1 cellular context compared by ENCODE assay signal in the genomic region with DNA sequence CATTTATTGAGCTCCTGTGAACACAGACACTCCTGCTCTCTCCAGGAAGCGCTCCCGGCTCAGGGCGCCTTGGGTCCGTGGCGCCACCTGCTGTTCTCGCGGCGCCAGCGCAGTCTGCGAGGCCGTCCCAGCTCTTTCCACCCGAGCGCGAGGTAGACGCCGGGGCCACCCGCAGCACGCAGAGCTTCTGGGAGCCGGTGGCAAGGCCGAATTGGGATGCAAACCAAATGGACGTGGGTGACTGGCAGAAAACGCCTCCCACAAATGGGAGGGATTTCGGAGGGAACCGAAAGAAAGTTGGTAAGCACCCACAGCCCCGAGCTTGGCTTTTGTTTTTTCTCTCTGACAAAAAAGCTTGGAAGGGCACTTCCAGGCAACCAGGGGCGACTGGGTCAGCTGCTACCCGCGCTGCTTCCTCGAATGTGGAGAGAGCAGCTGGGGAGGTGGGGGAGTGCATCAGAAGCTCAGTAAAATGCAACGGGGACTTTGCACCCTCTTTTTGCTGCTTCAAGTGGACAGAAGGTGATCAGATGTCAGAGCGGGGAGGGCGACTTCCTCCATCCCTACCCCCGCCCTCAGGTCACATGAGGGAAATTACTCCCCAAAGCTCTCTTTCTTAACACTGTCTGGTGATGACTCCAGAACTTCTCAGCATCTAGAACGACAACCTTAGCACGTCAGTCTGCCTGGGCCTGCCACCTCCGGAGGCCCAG.
TF ChIP-seq lines count a peak whose summit lies in the region.

No MANE protein-coding gene starts in this region.

TF ChIP-seq in HepG2, 621 proteins besides CTCF, POLR2A, EP300 and RAD21 (continued from another document and continues in another):
- TF ChIP-seq, protein P1, sequence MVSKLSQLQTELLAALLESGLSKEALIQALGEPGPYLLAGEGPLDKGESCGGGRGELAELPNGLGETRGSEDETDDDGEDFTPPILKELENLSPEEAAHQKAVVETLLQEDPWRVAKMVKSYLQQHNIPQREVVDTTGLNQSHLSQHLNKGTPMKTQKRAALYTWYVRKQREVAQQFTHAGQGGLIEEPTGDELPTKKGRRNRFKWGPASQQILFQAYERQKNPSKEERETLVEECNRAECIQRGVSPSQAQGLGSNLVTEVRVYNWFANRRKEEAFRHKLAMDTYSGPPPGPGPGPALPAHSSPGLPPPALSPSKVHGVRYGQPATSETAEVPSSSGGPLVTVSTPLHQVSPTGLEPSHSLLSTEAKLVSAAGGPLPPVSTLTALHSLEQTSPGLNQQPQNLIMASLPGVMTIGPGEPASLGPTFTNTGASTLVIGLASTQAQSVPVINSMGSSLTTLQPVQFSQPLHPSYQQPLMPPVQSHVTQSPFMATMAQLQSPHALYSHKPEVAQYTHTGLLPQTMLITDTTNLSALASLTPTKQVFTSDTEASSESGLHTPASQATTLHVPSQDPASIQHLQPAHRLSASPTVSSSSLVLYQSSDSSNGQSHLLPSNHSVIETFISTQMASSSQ (IDR thresholded peaks at IDR 0.05; ENCODE audit: low read depth), result no peak
- TF ChIP-seq, protein P1 (CRISPR knock-in tag; IDR thresholded peaks at IDR 0.05; ENCODE audit: borderline replicate concordance), result peak; percentile 66
- peak; percentile 84 for TF ChIP-seq HNRNPLL (IDR thresholded peaks at IDR 0.05; ENCODE audit: low read depth, low read length, poor library complexity, severe bottlenecking)
- no peak for TF ChIP-seq ZNF333 (CRISPR knock-in tag; IDR thresholded peaks at IDR 0.05; ENCODE audit: borderline replicate concordance)
- TF ChIP-seq, protein P2, sequence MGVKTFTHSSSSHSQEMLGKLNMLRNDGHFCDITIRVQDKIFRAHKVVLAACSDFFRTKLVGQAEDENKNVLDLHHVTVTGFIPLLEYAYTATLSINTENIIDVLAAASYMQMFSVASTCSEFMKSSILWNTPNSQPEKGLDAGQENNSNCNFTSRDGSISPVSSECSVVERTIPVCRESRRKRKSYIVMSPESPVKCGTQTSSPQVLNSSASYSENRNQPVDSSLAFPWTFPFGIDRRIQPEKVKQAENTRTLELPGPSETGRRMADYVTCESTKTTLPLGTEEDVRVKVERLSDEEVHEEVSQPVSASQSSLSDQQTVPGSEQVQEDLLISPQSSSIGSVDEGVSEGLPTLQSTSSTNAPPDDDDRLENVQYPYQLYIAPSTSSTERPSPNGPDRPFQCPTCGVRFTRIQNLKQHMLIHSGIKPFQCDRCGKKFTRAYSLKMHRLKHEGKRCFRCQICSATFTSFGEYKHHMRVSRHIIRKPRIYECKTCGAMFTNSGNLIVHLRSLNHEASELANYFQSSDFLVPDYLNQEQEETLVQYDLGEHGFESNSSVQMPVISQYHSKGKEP (CRISPR knock-in tag; IDR thresholded peaks at IDR 0.05), result no peak
- no peak for TF ChIP-seq CENPT (CRISPR knock-in tag; IDR thresholded peaks at IDR 0.05; ENCODE audit: low read depth)
- TF ChIP-seq FOSL2 (CRISPR knock-in tag; IDR thresholded peaks at IDR 0.05), result peak; percentile 48
- TF ChIP-seq, protein P3, sequence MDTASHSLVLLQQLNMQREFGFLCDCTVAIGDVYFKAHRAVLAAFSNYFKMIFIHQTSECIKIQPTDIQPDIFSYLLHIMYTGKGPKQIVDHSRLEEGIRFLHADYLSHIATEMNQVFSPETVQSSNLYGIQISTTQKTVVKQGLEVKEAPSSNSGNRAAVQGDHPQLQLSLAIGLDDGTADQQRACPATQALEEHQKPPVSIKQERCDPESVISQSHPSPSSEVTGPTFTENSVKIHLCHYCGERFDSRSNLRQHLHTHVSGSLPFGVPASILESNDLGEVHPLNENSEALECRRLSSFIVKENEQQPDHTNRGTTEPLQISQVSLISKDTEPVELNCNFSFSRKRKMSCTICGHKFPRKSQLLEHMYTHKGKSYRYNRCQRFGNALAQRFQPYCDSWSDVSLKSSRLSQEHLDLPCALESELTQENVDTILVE (CRISPR knock-in tag; IDR thresholded peaks at IDR 0.05), result peak; percentile 63; the same call in 1 of the 2 replicates
- peak; percentile 68 for TF ChIP-seq FOXO1 (CRISPR knock-in tag; IDR thresholded peaks at IDR 0.05)
- peak; percentile 65 for TF ChIP-seq HNF4G (IDR thresholded peaks at IDR 0.05; ENCODE audit: borderline replicate concordance, low read depth, low read length)
- no peak for TF ChIP-seq HNF4G (CRISPR knock-in tag; IDR thresholded peaks at IDR 0.05; ENCODE audit: borderline replicate concordance, low read depth)
- TF ChIP-seq, protein P4, sequence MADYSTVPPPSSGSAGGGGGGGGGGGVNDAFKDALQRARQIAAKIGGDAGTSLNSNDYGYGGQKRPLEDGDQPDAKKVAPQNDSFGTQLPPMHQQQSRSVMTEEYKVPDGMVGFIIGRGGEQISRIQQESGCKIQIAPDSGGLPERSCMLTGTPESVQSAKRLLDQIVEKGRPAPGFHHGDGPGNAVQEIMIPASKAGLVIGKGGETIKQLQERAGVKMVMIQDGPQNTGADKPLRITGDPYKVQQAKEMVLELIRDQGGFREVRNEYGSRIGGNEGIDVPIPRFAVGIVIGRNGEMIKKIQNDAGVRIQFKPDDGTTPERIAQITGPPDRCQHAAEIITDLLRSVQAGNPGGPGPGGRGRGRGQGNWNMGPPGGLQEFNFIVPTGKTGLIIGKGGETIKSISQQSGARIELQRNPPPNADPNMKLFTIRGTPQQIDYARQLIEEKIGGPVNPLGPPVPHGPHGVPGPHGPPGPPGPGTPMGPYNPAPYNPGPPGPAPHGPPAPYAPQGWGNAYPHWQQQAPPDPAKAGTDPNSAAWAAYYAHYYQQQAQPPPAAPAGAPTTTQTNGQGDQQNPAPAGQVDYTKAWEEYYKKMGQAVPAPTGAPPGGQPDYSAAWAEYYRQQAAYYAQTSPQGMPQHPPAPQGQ (CRISPR knock-in tag; IDR thresholded peaks at IDR 0.05; ENCODE audit: borderline replicate concordance), result no peak
- no peak for TF ChIP-seq ZNF431 (CRISPR knock-in tag; IDR thresholded peaks at IDR 0.05; ENCODE audit: borderline replicate concordance, low read depth)
- peak; percentile 56; the same call in 1 of the 2 replicates for TF ChIP-seq ZNF547 (CRISPR knock-in tag; IDR thresholded peaks at IDR 0.05)
- TF ChIP-seq ZNF337 (CRISPR knock-in tag; IDR thresholded peaks at IDR 0.05; ENCODE audit: borderline replicate concordance, low read depth), result no peak
- peak; percentile 85; the same call in 1 of the 2 replicates for TF ChIP-seq ZNF124 (CRISPR knock-in tag; IDR thresholded peaks at IDR 0.05)
- TF ChIP-seq ZNF619 (CRISPR knock-in tag; IDR thresholded peaks at IDR 0.05), result 0 out of 2 replicates have a peak, but pooled peaks have one; percentile 31
- TF ChIP-seq, protein P5, sequence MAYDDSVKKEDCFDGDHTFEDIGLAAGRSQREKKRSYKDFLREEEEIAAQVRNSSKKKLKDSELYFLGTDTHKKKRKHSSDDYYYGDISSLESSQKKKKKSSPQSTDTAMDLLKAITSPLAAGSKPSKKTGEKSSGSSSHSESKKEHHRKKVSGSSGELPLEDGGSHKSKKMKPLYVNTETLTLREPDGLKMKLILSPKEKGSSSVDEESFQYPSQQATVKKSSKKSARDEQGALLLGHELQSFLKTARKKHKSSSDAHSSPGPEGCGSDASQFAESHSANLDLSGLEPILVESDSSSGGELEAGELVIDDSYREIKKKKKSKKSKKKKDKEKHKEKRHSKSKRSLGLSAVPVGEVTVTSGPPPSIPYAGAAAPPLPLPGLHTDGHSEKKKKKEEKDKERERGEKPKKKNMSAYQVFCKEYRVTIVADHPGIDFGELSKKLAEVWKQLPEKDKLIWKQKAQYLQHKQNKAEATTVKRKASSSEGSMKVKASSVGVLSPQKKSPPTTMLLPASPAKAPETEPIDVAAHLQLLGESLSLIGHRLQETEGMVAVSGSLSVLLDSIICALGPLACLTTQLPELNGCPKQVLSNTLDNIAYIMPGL (CRISPR knock-in tag; IDR thresholded peaks at IDR 0.05; ENCODE audit: borderline replicate concordance in 1 of 2, low read depth in 1 of 2), result peak; percentile 97 to 98
- TF ChIP-seq, protein P6, sequence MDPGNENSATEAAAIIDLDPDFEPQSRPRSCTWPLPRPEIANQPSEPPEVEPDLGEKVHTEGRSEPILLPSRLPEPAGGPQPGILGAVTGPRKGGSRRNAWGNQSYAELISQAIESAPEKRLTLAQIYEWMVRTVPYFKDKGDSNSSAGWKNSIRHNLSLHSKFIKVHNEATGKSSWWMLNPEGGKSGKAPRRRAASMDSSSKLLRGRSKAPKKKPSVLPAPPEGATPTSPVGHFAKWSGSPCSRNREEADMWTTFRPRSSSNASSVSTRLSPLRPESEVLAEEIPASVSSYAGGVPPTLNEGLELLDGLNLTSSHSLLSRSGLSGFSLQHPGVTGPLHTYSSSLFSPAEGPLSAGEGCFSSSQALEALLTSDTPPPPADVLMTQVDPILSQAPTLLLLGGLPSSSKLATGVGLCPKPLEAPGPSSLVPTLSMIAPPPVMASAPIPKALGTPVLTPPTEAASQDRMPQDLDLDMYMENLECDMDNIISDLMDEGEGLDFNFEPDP (CRISPR knock-in tag; conservative IDR thresholded peaks at IDR 0.05), result no peak
- peak; percentile 83 for TF ChIP-seq ELF3 (CRISPR knock-in tag; IDR thresholded peaks at IDR 0.05)
- TF ChIP-seq CBX1 (IDR thresholded peaks at IDR 0.05; ENCODE audit: low read depth), result no peak
- TF ChIP-seq, protein P7, sequence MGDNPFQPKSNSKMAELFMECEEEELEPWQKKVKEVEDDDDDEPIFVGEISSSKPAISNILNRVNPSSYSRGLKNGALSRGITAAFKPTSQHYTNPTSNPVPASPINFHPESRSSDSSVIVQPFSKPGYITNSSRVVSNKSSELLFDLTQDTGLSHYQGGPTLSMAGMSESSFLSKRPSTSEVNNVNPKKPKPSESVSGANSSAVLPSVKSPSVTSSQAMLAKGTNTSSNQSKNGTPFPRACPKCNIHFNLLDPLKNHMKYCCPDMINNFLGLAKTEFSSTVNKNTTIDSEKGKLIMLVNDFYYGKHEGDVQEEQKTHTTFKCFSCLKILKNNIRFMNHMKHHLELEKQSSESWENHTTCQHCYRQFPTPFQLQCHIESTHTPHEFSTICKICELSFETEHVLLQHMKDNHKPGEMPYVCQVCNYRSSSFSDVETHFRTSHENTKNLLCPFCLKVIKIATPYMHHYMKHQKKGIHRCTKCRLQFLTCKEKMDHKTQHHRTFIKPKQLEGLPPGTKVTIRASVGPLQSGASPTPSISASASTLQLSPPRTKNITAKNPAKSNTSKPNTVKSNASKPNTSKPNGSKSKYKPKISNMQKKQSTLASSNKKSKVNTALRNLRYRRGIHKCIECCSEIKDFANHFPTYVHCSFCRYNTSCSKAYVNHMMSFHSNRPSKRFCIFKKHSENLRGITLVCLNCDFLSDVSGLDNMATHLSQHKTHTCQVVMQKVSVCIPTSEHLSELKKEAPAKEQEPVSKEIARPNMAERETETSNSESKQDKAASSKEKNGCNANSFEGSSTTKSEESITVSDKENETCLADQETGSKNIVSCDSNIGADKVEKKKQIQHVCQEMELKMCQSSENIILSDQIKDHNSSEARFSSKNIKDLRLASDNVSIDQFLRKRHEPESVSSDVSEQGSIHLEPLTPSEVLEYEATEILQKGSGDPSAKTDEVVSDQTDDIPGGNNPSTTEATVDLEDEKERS (CRISPR knock-in tag; IDR thresholded peaks at IDR 0.05), result peak; percentile 43; the same call in 1 of the 2 replicates
- no peak for TF ChIP-seq U2AF1 (optimal IDR thresholded peaks at IDR 0.05; ENCODE audit: low read depth, low read length)
- TF ChIP-seq ZNF660 (CRISPR knock-in tag; IDR thresholded peaks at IDR 0.05; ENCODE audit: borderline replicate concordance, low read depth), result no peak
- 0 out of 2 replicates have a peak, but pooled peaks have one; percentile 25 for TF ChIP-seq TCF7 (IDR thresholded peaks at IDR 0.05; ENCODE audit: low read depth)
- TF ChIP-seq ZNF775 (CRISPR knock-in tag; IDR thresholded peaks at IDR 0.05; ENCODE audit: borderline replicate concordance), result no peak
- peak; percentile 66; the same call in 1 of the 2 replicates for TF ChIP-seq ZNF12 (CRISPR knock-in tag; IDR thresholded peaks at IDR 0.05)
- 0 out of 2 replicates have a peak, but pooled peaks have one; percentile 19 for TF ChIP-seq ZNF263 (CRISPR knock-in tag; IDR thresholded peaks at IDR 0.05)
- peak; percentile 58; the same call in 1 of the 2 replicates for TF ChIP-seq ARNTL (CRISPR knock-in tag; IDR thresholded peaks at IDR 0.05)
- TF ChIP-seq GFI1 (CRISPR knock-in tag; IDR thresholded peaks at IDR 0.05; ENCODE audit: borderline replicate concordance), result peak; percentile 77
- TF ChIP-seq, protein P8, sequence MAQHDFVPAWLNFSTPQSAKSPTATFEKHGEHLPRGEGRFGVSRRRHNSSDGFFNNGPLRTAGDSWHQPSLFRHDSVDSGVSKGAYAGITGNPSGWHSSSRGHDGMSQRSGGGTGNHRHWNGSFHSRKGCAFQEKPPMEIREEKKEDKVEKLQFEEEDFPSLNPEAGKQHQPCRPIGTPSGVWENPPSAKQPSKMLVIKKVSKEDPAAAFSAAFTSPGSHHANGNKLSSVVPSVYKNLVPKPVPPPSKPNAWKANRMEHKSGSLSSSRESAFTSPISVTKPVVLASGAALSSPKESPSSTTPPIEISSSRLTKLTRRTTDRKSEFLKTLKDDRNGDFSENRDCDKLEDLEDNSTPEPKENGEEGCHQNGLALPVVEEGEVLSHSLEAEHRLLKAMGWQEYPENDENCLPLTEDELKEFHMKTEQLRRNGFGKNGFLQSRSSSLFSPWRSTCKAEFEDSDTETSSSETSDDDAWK (CRISPR knock-in tag; IDR thresholded peaks at IDR 0.05), result no peak
- peak; percentile 29; the same call in 1 of the 2 replicates for TF ChIP-seq MIER2 (CRISPR knock-in tag; IDR thresholded peaks at IDR 0.05)
- peak; percentile 37; the same call in 1 of the 2 replicates for TF ChIP-seq ZNF777 (CRISPR knock-in tag; IDR thresholded peaks at IDR 0.05)
- no peak for TF ChIP-seq ZNF232 (CRISPR knock-in tag; IDR thresholded peaks at IDR 0.05; ENCODE audit: borderline replicate concordance)
- TF ChIP-seq PHF8 (CRISPR knock-in tag; IDR thresholded peaks at IDR 0.05), result 0 out of 2 replicates have a peak, but pooled peaks have one; percentile 64
- TF ChIP-seq ZNF234 (CRISPR knock-in tag; conservative IDR thresholded peaks at IDR 0.05), result no peak
- no peak for TF ChIP-seq ZNF788 (CRISPR knock-in tag; IDR thresholded peaks at IDR 0.05; ENCODE audit: borderline replicate concordance)
- no peak; the same call in 1 of the 2 replicates for TF ChIP-seq ZNF598 (CRISPR knock-in tag; IDR thresholded peaks at IDR 0.05; ENCODE audit: borderline replicate concordance)
- peak; percentile 83; the same call in 1 of the 2 replicates for TF ChIP-seq KAT7 (CRISPR knock-in tag; IDR thresholded peaks at IDR 0.05; ENCODE audit: borderline replicate concordance)
- no peak for TF ChIP-seq ZNF841 (CRISPR knock-in tag; IDR thresholded peaks at IDR 0.05; ENCODE audit: borderline replicate concordance)
- no peak for TF ChIP-seq ZNF530 (CRISPR knock-in tag; IDR thresholded peaks at IDR 0.05; ENCODE audit: low read depth)
- no peak for TF ChIP-seq MAFK (conservative IDR thresholded peaks at IDR 0.05 in 1 of 2, IDR thresholded peaks at IDR 0.05 in 1 of 2; ENCODE audit: low read length in 2 of 2)
- TF ChIP-seq KDM2A (CRISPR knock-in tag; IDR thresholded peaks at IDR 0.05; ENCODE audit: borderline replicate concordance, low read depth), result peak; percentile 94
- no peak for TF ChIP-seq ZNF564 (CRISPR knock-in tag; IDR thresholded peaks at IDR 0.05)
- TF ChIP-seq ZBTB21 (CRISPR knock-in tag; IDR thresholded peaks at IDR 0.05), result no peak
